Comparison of ENCODE assay signal across 9 cellular contexts in the genomic region with DNA sequence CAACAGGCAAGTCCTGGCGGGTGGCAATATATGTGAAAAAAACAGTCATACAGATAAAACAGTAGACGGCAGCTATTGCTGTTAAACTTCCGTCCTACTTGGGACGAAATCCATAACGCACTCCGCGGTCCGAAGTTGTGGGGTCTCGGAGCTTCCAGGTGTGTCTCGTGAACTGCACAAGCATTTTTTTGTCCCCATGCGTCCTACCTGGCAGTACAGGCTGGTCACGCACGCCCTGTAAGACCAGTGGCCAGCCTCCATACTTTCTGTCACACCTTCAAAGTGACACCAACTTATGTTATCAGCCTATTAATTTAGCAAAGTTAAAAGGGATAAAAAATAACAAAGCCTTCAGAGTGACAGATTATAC. TPM values are rescaled to one million over a fixed set of nuclear protein-coding genes. Genes with fewer than 3 reads are reported as not detected.
DNase-seq lines count a peak whose midpoint lies in the region; ATAC-seq, FAIRE-seq and TF ChIP-seq lines count a peak whose summit lies in the region.
"Had no signal": no experiment of that assay in that cellular context is flagged by ENCODE, and none has a peak within 500 bp of the region (broad histone marks: within the 10 kb centered on the region; RNA-seq: fewer than 3 reads in every experiment).

No MANE protein-coding gene starts in this region.

- TF ChIP-seq POLR2A in vagina (IDR thresholded peaks at IDR 0.05), result no peak

- no peaks in the 10 kb centered on the region for H3K79me2 ChIP-seq in keratinocyte (ENCODE audit: control insufficient read depth, insufficient read depth, low read length)

- dilution Hi-C loops in keratinocyte (cut with MboI; ENCODE audit: extremely low pct_ligation_motif_present, low sequenced_read_pairs), result no loop called here

- H3K9ac ChIP-seq in keratinocyte (ENCODE audit: control insufficient read depth, extremely low read depth, insufficient read depth, low read length), result peak overlapping the region; percentile 82

- H3K27ac ChIP-seq in cardiac muscle cell, result no peak overlapping the region
- peak overlapping the region; percentile 23 for H3K27ac ChIP-seq in keratinocyte (ENCODE audit: control insufficient read depth, insufficient read depth, low read length)
- no peak overlapping the region for H3K27ac ChIP-seq in vagina
- H3K27ac ChIP-seq: VCaP had no signal

- peak overlapping the region; percentile 56 for H3K4me3 Mint-ChIP-seq in activated CD4-positive, alpha-beta memory T cell treated with anti-CD3 and anti-CD28 coated beads for 36 hours

- H3K4me3 ChIP-seq in cardiac muscle cell (peak overlapping the region; percentile 42), keratinocyte (ENCODE audit: control insufficient read depth in 2 of 3, extremely low read depth in 1 of 3, insufficient read depth in 2 of 3, low read depth in 1 of 3, low read length in 3 of 3) (peak overlapping the region; percentile 39 to 91 (median 74)), vagina (peak overlapping the region; percentile 38 to 48)

- H3K27me3 ChIP-seq in cardiac muscle cell (peaks cover 68% of the 10 kb centered on the region), keratinocyte (ENCODE audit: control insufficient read depth, extremely low read depth, insufficient read depth, low read length) (no peaks in the 10 kb centered on the region), vagina (no peaks in the 10 kb centered on the region)

- peak overlapping the region; percentile 59 for H3K27ac Mint-ChIP-seq in activated CD4-positive, alpha-beta memory T cell treated with anti-CD3 and anti-CD28 coated beads for 36 hours

- ATAC-seq in GM21367 (IDR thresholded peaks at IDR 0.05; ENCODE audit: unreplicated experiment), result no peak

- DNase-seq in cardiac muscle cell (ENCODE audit: low read depth in 1 of 2, low spot score in 1 of 2) (peak; percentile 33 to 43), cardiac septum (ENCODE audit: low spot score) (no peak), keratinocyte (ENCODE audit: low read depth, low spot score) (no peak), vagina (ENCODE audit: extremely low spot score in 2 of 2) (no peak), SIG-M5 (lab: John Stamatoyannopoulos, UW) (no peak), GM10266 (ENCODE audit: extremely low spot score) (no peak)
- no peak for DNase-seq in activated CD4-positive, alpha-beta memory T cell treated with anti-CD3 and anti-CD28 coated beads for 36 hours

- no peaks in the 10 kb centered on the region for H3K9me1 ChIP-seq in keratinocyte (ENCODE audit: control insufficient read depth, extremely low read depth, insufficient read depth, low read length)

- intact Hi-C loops in cardiac septum (cut with DNase I), result loop anchor here (2.0 to 10.0 kb wide), 4 partner anchors 45 to 193 kb away; a partner anchor contains a TSS
- intact Hi-C loops in activated CD4-positive, alpha-beta memory T cell treated with anti-CD3 and anti-CD28 coated beads for 36 hours (cut with micrococcal nuclease), result loop anchor here (1.0 to 2.0 kb wide), 2 partner anchors 43 to 53 kb away; a partner anchor contains a TSS
- intact Hi-C loops in vagina (cut with DNase I), result loop anchor here (5.0 kb wide), 1 partner anchor 133 kb away; no protein-coding TSS in a partner anchor

- peak overlapping the region; percentile 98 for H3K4me2 ChIP-seq in keratinocyte (ENCODE audit: control insufficient read depth, extremely low read depth, insufficient read depth, low read depth, low read length)

- TF ChIP-seq CTCF in cardiac muscle cell (IDR thresholded peaks at IDR 0.05; ENCODE audit: low read depth, low read length), result no peak
- TF ChIP-seq CTCF in keratinocyte (optimal IDR thresholded peaks at IDR 0.05 in 1 of 3, IDR thresholded peaks at IDR 0.05 in 1 of 3, conservative IDR thresholded peaks at IDR 0.05 in 1 of 3; ENCODE audit: extremely low read depth in 1 of 3, insufficient read depth in 2 of 3, low read length in 3 of 3), result no peak
- no peak for TF ChIP-seq CTCF in vagina (IDR thresholded peaks at IDR 0.05)
- no peak for TF ChIP-seq CTCF in GM10266 (IDR thresholded peaks at IDR 0.05; ENCODE audit: control insufficient read depth, insufficient read depth, low read depth, missing control alignments)

- H3K4me1 ChIP-seq in cardiac muscle cell (ENCODE audit: low read depth) (no peaks in the 10 kb centered on the region), keratinocyte (ENCODE audit: control insufficient read depth, extremely low read depth, insufficient read depth, low read length) (peaks cover 13% of the 10 kb centered on the region), vagina (peaks cover 8% of the 10 kb centered on the region)

- H4K20me1 ChIP-seq in keratinocyte (ENCODE audit: control insufficient read depth, extremely low read depth, insufficient read depth, low read length), result no peaks in the 10 kb centered on the region

- no peaks in the 10 kb centered on the region for H3K36me3 ChIP-seq in cardiac muscle cell
- no peaks in the 10 kb centered on the region for H3K36me3 ChIP-seq in keratinocyte (ENCODE audit: control insufficient read depth in 2 of 2, extremely low read depth in 1 of 2, insufficient read depth in 2 of 2, low read length in 2 of 2)
- no peaks in the 10 kb centered on the region for H3K36me3 ChIP-seq in vagina

- H3K4me1 Mint-ChIP-seq in activated CD4-positive, alpha-beta memory T cell treated with anti-CD3 and anti-CD28 coated beads for 36 hours (ENCODE audit: low read depth), result peaks cover 9% of the 10 kb centered on the region

- H3K9me3 ChIP-seq in cardiac muscle cell (ENCODE audit: low read depth), result no peaks in the 10 kb centered on the region
- H3K9me3 ChIP-seq in keratinocyte (ENCODE audit: control insufficient read depth, low read depth, low read length), result no peaks in the 10 kb centered on the region
- H3K9me3 ChIP-seq in vagina, result no peaks in the 10 kb centered on the region

- peak; percentile 5 for FAIRE-seq in keratinocyte (lab: Jason Lieb, UNC)

- H3K27me3 Mint-ChIP-seq in activated CD4-positive, alpha-beta memory T cell treated with anti-CD3 and anti-CD28 coated beads for 36 hours, result peaks cover 33% of the 10 kb centered on the region

- no peaks in the 10 kb centered on the region for H3K9me3 Mint-ChIP-seq in activated CD4-positive, alpha-beta memory T cell treated with anti-CD3 and anti-CD28 coated beads for 36 hours

- POLR2A ChIA-PET in activated CD4-positive, alpha-beta memory T cell treated with anti-CD3 and anti-CD28 coated beads for 36 hours (lab: Charles Lee), result no interaction called here

- H2AFZ ChIP-seq in keratinocyte (ENCODE audit: control insufficient read depth, low read length), result peak overlapping the region; percentile 67

- CTCF ChIA-PET in activated CD4-positive, alpha-beta memory T cell treated with anti-CD3 and anti-CD28 coated beads for 36 hours (lab: Charles Lee), result interaction anchor here (0.6 to 1.4 kb wide), 4 partner anchors 102 to 185 kb away, joined by 3 to 4 read pairs (median 3); a partner anchor contains a TSS

- H3K36me3 Mint-ChIP-seq in activated CD4-positive, alpha-beta memory T cell treated with anti-CD3 and anti-CD28 coated beads for 36 hours, result no peaks in the 10 kb centered on the region

RNA-seq across cellular contexts. Expression of a gene that starts 51.3 kb away (rescaled TPM):
- total RNA-seq in cardiac muscle cell (2.9 and 9.0 TPM in 2 replicates), cardiac septum (46.9 TPM), vagina (43.2 TPM)
- polyA plus RNA-seq in cardiac muscle cell (1.6 and 10.2 TPM in 2 replicates), keratinocyte (270 to 490 TPM (median 379 TPM) in 3 replicates)
- total RNA-seq in activated CD4-positive, alpha-beta memory T cell treated with anti-CD3 and anti-CD28 coated beads for 36 hours, result under 1 TPM; 0.58 to 0.97 TPM
- polyA plus RNA-seq in keratinocyte (2011; ENCODE audit: low read depth), result 92.0 TPM
- polyA plus RNA-seq in keratinocyte (2011; cell fraction: cytosol; rRNA removed), result 190 and 225 TPM in 2 replicates
- polyA plus RNA-seq in keratinocyte (2011; cell fraction: nucleus; rRNA removed), result 856 and 930 TPM in 2 replicates
- polyA plus RNA-seq in keratinocyte (2012; ENCODE audit: low replicate concordance), result 178 and 370 TPM in 2 replicates
- 282 to 529 TPM (median 401 TPM) in 3 replicates for polyA minus RNA-seq in keratinocyte
- 410 TPM for polyA minus RNA-seq in keratinocyte (2011; cell fraction: cytosol; rRNA and poly(A)+ RNA removed)
- 536 and 762 TPM in 2 replicates for polyA minus RNA-seq in keratinocyte (2011; cell fraction: nucleus; rRNA and poly(A)+ RNA removed)

RNA-seq across cellular contexts. Expression of a gene that starts 52.5 kb away (rescaled TPM):
- total RNA-seq in cardiac muscle cell (38.2 and 130 TPM in 2 replicates), cardiac septum (45.9 TPM), vagina (40.0 TPM)
- polyA plus RNA-seq in cardiac muscle cell (25.7 and 36.8 TPM in 2 replicates), keratinocyte (51.4 to 72.1 TPM (median 65.4 TPM) in 3 replicates)
- 10 to 100 TPM in 1 of 2 experiments, 1 to 10 TPM in 1; 9.6 to 10.9 TPM for total RNA-seq in activated CD4-positive, alpha-beta memory T cell treated with anti-CD3 and anti-CD28 coated beads for 36 hours
- polyA plus RNA-seq in keratinocyte (2011; ENCODE audit: low read depth), result 21.0 TPM
- 34.2 and 66.0 TPM in 2 replicates for polyA plus RNA-seq in keratinocyte (2011; cell fraction: cytosol; rRNA removed)
- polyA plus RNA-seq in keratinocyte (2011; cell fraction: nucleus; rRNA removed), result 60.3 and 81.8 TPM in 2 replicates
- 24.6 and 30.3 TPM in 2 replicates for polyA plus RNA-seq in keratinocyte (2012; ENCODE audit: low replicate concordance)
- 51.0 to 171 TPM (median 117 TPM) in 3 replicates for polyA minus RNA-seq in keratinocyte
- polyA minus RNA-seq in keratinocyte (2011; cell fraction: cytosol; rRNA and poly(A)+ RNA removed), result 58.9 TPM
- 45.5 and 106 TPM in 2 replicates for polyA minus RNA-seq in keratinocyte (2011; cell fraction: nucleus; rRNA and poly(A)+ RNA removed)

Comparison
In these comparisons a context has a peak if more than half of its experiments do, and no peak if none do; other contexts are left out.
1. DNase-seq: peak in cardiac muscle cell (2 of 2); none in cardiac septum (single experiment), activated CD4-positive, alpha-beta memory T cell treated with anti-CD3 and anti-CD28 coated beads for 36 hours (single experiment), keratinocyte (single experiment), vagina (0 of 2), SIG-M5 (single experiment) and GM10266 (single experiment).
2. Peak in every context shown above with its lines, with median percentiles within 50 percentile points of each other: H3K4me3 ChIP-seq.